ENCODE assay signal across 8 cellular contexts in the genomic region with DNA sequence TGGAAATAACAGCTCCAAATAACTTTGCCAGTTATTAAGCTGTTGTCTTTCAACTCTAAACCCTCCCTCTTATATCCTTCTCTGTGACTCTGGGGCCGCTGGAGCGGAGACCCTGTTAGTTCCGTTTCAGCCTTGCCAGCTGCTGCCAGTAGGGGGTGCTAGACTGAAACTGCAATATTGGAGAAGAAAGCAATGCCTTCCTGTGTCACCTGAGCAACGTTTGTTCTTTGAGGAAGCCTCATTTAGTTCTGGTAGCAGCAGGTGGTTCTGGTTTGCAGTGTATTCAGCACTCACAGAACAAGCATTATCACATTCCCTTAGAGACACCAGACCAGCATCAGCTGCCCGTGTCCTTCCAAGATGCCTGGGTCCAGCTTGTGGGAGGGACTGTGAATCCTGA. TPM values are rescaled to one million over a fixed set of nuclear protein-coding genes. Genes with fewer than 3 reads are reported as not detected.
DNase-seq lines count a peak whose midpoint lies in the region; ATAC-seq and TF ChIP-seq lines count a peak whose summit lies in the region.

No MANE protein-coding gene starts in this region.

- no peak for ATAC-seq in heart right ventricle
- ATAC-seq in Right ventricle myocardium inferior, result no peak
- ATAC-seq in thoracic aorta (ENCODE audit: insufficient number of reproducible peaks, low FRiP score, low read depth), result no peak
- ATAC-seq in HG03520 (IDR thresholded peaks at IDR 0.05; ENCODE audit: unreplicated experiment), result no peak

- no peak for TF ChIP-seq POLR2A in uterus (IDR thresholded peaks at IDR 0.05)

- peak in 8 of 9 donors; percentile 17 to 57 (median 44) for TF ChIP-seq CTCF in heart right ventricle (IDR thresholded peaks at IDR 0.05)
- peak; percentile 65 for TF ChIP-seq CTCF in epithelial cell of esophagus (IDR thresholded peaks at IDR 0.05; ENCODE audit: insufficient read depth, low read depth, low read length, missing control alignments)
- peak; percentile 25 for TF ChIP-seq CTCF in thoracic aorta (IDR thresholded peaks at IDR 0.05)
- TF ChIP-seq CTCF in uterus (IDR thresholded peaks at IDR 0.05), result peak in 1 of 4 experiments; percentile 23

- intact Hi-C loops in heart right ventricle (cut with DNase I), result no loop called here
- intact Hi-C loops in Right ventricle myocardium inferior (cut with DNase I), result no loop called here
- intact Hi-C loops in uterus (cut with DNase I; ENCODE audit: low total_unique reads), result no loop called here

- H3K36me3 ChIP-seq in heart right ventricle, result no peaks in the 10 kb centered on the region
- H3K36me3 ChIP-seq in thoracic aorta, result no peaks in the 10 kb centered on the region
- no peaks in the 10 kb centered on the region for H3K36me3 ChIP-seq in uterus

- H3K4me3 ChIP-seq in heart right ventricle (no peak overlapping the region), epithelial cell of esophagus (ENCODE audit: low read length) (no peak overlapping the region), thoracic aorta (no peak overlapping the region), uterus (no peak overlapping the region)

- H3K27ac ChIP-seq in heart right ventricle (no peak overlapping the region), thoracic aorta (no peak overlapping the region), uterus (no peak overlapping the region)

- no peaks in the 10 kb centered on the region for H3K27me3 ChIP-seq in heart right ventricle
- H3K27me3 ChIP-seq in thoracic aorta (replicated peaks; ENCODE audit: insufficient read depth), result no peaks in the 10 kb centered on the region
- H3K27me3 ChIP-seq in uterus, result no peaks in the 10 kb centered on the region

- DNase-seq in heart right ventricle, result no peak
- DNase-seq in Right ventricle myocardium inferior (ENCODE audit: missing footprints), result no peak
- peak; percentile 87 for DNase-seq in NCI-H146 (lab: John Stamatoyannopoulos, UW)
- no peak for DNase-seq in epithelial cell of esophagus (ENCODE audit: low read depth)
- no peak for DNase-seq in thoracic aorta (ENCODE audit: low spot score)
- no peak for DNase-seq in GM03348 (ENCODE audit: low spot score)
- no peak for DNase-seq in uterus

- WGBS in heart right ventricle, 2 donors, result 75 to 77% methylated on average over 5 of the region's 5 CpGs

- no peaks in the 10 kb centered on the region for H3K9me3 ChIP-seq in heart right ventricle
- no peaks in the 10 kb centered on the region for H3K9me3 ChIP-seq in thoracic aorta
- no peaks in the 10 kb centered on the region for H3K9me3 ChIP-seq in uterus

- H3K4me1 ChIP-seq in heart right ventricle (peaks cover 0 to 19% (median 4%) of the 10 kb centered on the region in 9 donors), thoracic aorta (ENCODE audit: control insufficient read depth in 1 of 2, low read depth in 2 of 2) (peaks cover 0 to 4% of the 10 kb centered on the region in 2 donors), uterus (no peaks in the 10 kb centered on the region)

RNA-seq across cellular contexts. Expression of gene JAG1, which starts 22.9 kb away (rescaled TPM):
- 10 to 100 TPM; 23.0 to 38.2 (median 27.5) TPM for total RNA-seq in heart right ventricle
- polyA plus RNA-seq in heart right ventricle, result 10 to 100 TPM; 11.1 to 17.9 TPM
- 24.4 TPM for total RNA-seq in Right ventricle myocardium inferior
- 100 to 1,000 TPM; 237 to 253 TPM for total RNA-seq in thoracic aorta
- total RNA-seq in uterus, result 100 to 1,000 TPM in 2 of 4 donors, 10 to 100 TPM in 2; 53.8 to 154 (median 111) TPM
